Comparison of ENCODE assay signal across 13 cellular contexts in the genomic region with DNA sequence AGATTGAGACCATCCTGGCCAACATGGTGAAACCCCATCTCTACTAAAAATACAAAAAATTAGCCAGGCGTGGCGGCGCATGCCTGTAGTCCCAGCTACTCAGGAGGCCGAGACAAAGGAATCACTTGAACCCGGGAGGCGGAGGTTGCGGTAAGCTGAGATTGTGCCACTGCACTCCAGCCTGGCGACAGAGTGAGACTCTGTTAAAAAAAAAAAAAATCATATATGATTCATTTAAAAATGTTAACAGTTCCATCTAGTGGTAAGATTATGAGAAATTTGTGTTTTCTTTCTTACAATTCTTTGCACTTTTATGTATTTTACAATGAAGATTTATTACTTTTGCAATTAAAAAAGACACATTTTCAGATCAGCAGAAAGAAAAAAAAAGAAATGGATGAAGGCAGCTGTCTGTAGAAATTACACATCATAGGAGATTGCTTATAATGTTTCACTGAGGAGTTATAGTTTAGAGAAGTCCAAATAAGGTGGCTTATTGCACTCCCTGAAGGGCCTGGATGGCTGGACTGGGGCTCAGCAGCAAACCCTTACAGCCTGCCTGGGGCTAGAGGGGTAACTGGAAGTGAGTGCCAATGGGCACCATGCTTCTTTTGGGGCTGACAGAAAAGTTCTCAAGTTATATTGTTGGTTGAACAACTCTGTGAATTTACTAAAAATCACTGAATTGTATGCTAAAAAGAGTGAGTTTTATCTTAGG. TPM values are rescaled to one million over a fixed set of nuclear protein-coding genes. Genes with fewer than 3 reads are reported as not detected.
DNase-seq lines count a peak whose midpoint lies in the region; ATAC-seq and TF ChIP-seq lines count a peak whose summit lies in the region.
"Had no signal": no experiment of that assay in that cellular context is flagged by ENCODE, and none has a peak within 500 bp of the region (broad histone marks: within the 10 kb centered on the region; RNA-seq: fewer than 3 reads in every experiment).

No MANE protein-coding gene starts in this region.

- H3K4me3 Mint-ChIP-seq in T-cell, result no peak overlapping the region
- H3K4me3 Mint-ChIP-seq: activated T-cell treated with anti-CD3 and anti-CD28 coated beads, Interleukin-2, amount 50 U/mL, for 24 hours had no signal

- H3K27me3 Mint-ChIP-seq in T-cell, result no peaks in the 10 kb centered on the region
- H3K27me3 Mint-ChIP-seq: activated T-cell treated with anti-CD3 and anti-CD28 coated beads, Interleukin-2, amount 50 U/mL, for 24 hours had no signal

- no peaks in the 10 kb centered on the region for H3K4me1 Mint-ChIP-seq in T-cell

- no peaks in the 10 kb centered on the region for H3K36me3 Mint-ChIP-seq in T-cell

- no peaks in the 10 kb centered on the region for H3K9me3 ChIP-seq in smooth muscle cell (replicated peaks; ENCODE audit: low read depth)
- H3K9me3 ChIP-seq: pancreas had no signal

- no peaks in the 10 kb centered on the region for H3K36me3 ChIP-seq in smooth muscle cell (ENCODE audit: low read depth)
- H3K36me3 ChIP-seq: pancreas had no signal

- TF ChIP-seq CTCF in cardiac fibroblast (IDR thresholded peaks at IDR 0.05; ENCODE audit: low read depth, low read length), result no peak
- peak; percentile 23 for TF ChIP-seq CTCF in smooth muscle cell (IDR thresholded peaks at IDR 0.05; ENCODE audit: borderline replicate concordance, insufficient read depth, poor library complexity, severe bottlenecking)

- CTCF ChIA-PET in T-cell (lab: Charles Lee), result interaction anchor here in 1 of 2 donors (0.6 kb wide), 1 partner anchor 383 kb away, joined by 3 read pairs; no protein-coding TSS in a partner anchor

- no peaks in the 10 kb centered on the region for H3F3A ChIP-seq in smooth muscle cell (ENCODE audit: low read depth)

- H3K27ac Mint-ChIP-seq in T-cell, result no peak overlapping the region
- H3K27ac Mint-ChIP-seq: activated T-cell treated with anti-CD3 and anti-CD28 coated beads, Interleukin-2, amount 50 U/mL, for 24 hours had no signal

- H3K4me1 ChIP-seq in smooth muscle cell (ENCODE audit: low read depth), result no peaks in the 10 kb centered on the region
- H3K4me1 ChIP-seq: pancreas had no signal

- POLR2A ChIA-PET in T-cell (lab: Charles Lee), result interaction anchor here in 1 of 2 donors (0.7 kb wide), 1 partner anchor 423 kb away, joined by 3 read pairs; no protein-coding TSS in a partner anchor

- no peaks in the 10 kb centered on the region for H3K27me3 ChIP-seq in smooth muscle cell (ENCODE audit: low read depth)
- H3K27me3 ChIP-seq: pancreas had no signal

- ATAC-seq in HG03135 (IDR thresholded peaks at IDR 0.05; ENCODE audit: unreplicated experiment), result no peak
- ATAC-seq in T-cell (replicated peaks in 1 of 4), result no peak

- no peaks in the 10 kb centered on the region for H3K9me3 Mint-ChIP-seq in T-cell
- H3K9me3 Mint-ChIP-seq: activated T-cell treated with anti-CD3 and anti-CD28 coated beads, Interleukin-2, amount 50 U/mL, for 24 hours had no signal

- no peaks in the 10 kb centered on the region for H3K79me2 ChIP-seq in smooth muscle cell (ENCODE audit: low read depth)

- DNase-seq in NCI-H2227 (lab: John Stamatoyannopoulos, UW; ENCODE audit: unreplicated experiment) (peak; percentile 5), NCI-H2227 treated with DMSO at 0.1 percent for 48 hours (lab: John Stamatoyannopoulos, UW) (no peak), NCI-H2171 treated with DMSO at 0.1 percent for 48 hours (lab: John Stamatoyannopoulos, UW) (peak; percentile 38), cardiac fibroblast (ENCODE audit: low read depth in 2 of 2) (peak; percentile 14 to 26), smooth muscle cell (lab: John Stamatoyannopoulos, UW; ENCODE audit: unreplicated experiment) (no peak), T-cell (no peak), NCI-H146 treated with DMSO at 0.1 percent for 48 hours (lab: John Stamatoyannopoulos, UW; ENCODE audit: unreplicated experiment) (no peak)
- DNase-seq: activated T-cell treated with anti-CD3 and anti-CD28 coated beads, Interleukin-2, amount 50 U/mL, for 24 hours; aorta; mesendoderm; NCI-H82; pancreas had no signal

- no peak overlapping the region for H3K4me3 ChIP-seq in cardiac fibroblast (replicated peaks in 1 of 2; ENCODE audit: low read depth in 2 of 2, low read length in 2 of 2)
- no peak overlapping the region for H3K4me3 ChIP-seq in smooth muscle cell
- H3K4me3 ChIP-seq: pancreas had no signal

- H3K4me2 ChIP-seq in smooth muscle cell, result no peak overlapping the region

- H3K27ac ChIP-seq in smooth muscle cell (ENCODE audit: low read depth), result no peak overlapping the region
- H3K27ac ChIP-seq: pancreas had no signal

- 94% methylated on average over 8 of the region's 8 CpGs for WGBS in smooth muscle cell (ENCODE audit: low lambda C conversion rate)

- H2AFZ ChIP-seq in smooth muscle cell (ENCODE audit: low read depth), result no peak overlapping the region

- H3K9ac ChIP-seq in smooth muscle cell (ENCODE audit: low read depth), result no peak overlapping the region

- no peaks in the 10 kb centered on the region for H4K20me1 ChIP-seq in smooth muscle cell (ENCODE audit: low read depth)

RNA-seq across cellular contexts. Expression of a gene that starts 20.2 kb away (rescaled TPM):
- 0.63 and 1.1 TPM in 2 replicates for total RNA-seq in smooth muscle cell
- 0.69 TPM in 1 of 2 replicates, not detected in the other for polyA plus RNA-seq in smooth muscle cell
- total RNA-seq in T-cell, result under 1 TPM in 4 of 5 donors, not detected in 1; 0.38 to 0.90 (median 0.55) TPM
- polyA plus RNA-seq: aorta had no signal

RNA-seq across cellular contexts. Expression of a gene that starts 43.1 kb away (rescaled TPM):
- total RNA-seq in smooth muscle cell (36.8 and 38.9 TPM in 2 replicates), T-cell (10 to 100 TPM; 30.9 to 69.9 (median 34.5) TPM)
- 19.8 and 25.3 TPM in 2 replicates for polyA plus RNA-seq in smooth muscle cell

Comparison
In these comparisons a context has a peak if more than half of its experiments do, and no peak if none do; other contexts are left out.
1. DNase-seq: peak in NCI-H2227 (single experiment), NCI-H2171 treated with DMSO at 0.1 percent for 48 hours (single experiment) and cardiac fibroblast (2 of 2); none in NCI-H2227 treated with DMSO at 0.1 percent for 48 hours (single experiment), smooth muscle cell (single experiment), T-cell (0 of 34) and NCI-H146 treated with DMSO at 0.1 percent for 48 hours (single experiment).